In genomic region chr6:133748628-133749027, GRCh38 we compare ENCODE assay signal across 1 cellular context.
TF ChIP-seq lines count a peak whose summit lies in the region.

No MANE protein-coding gene starts in this region.

TF ChIP-seq in IMR-90, 13 proteins besides CTCF, POLR2A, EP300 and RAD21 (continued from another document):
- TF ChIP-seq USF2 (IDR thresholded peaks at IDR 0.05; ENCODE audit: low read depth, low read length), result no peak
- TF ChIP-seq BHLHE40 (IDR thresholded peaks at IDR 0.05; ENCODE audit: low read depth, low read length), result no peak
- TF ChIP-seq RFX5 (IDR thresholded peaks at IDR 0.05; ENCODE audit: low read depth, low read length), result no peak
- TF ChIP-seq MAZ (IDR thresholded peaks at IDR 0.05; ENCODE audit: borderline replicate concordance, low read depth, low read length), result no peak
- no peak for TF ChIP-seq MAFK (IDR thresholded peaks at IDR 0.05; ENCODE audit: low read depth, low read length)
